8 cellular contexts compared by ENCODE assay signal in genomic region chrX:136147320-136147901, GRCh38. TPM values are rescaled to one million over a fixed set of nuclear protein-coding genes. Genes with fewer than 3 reads are reported as not detected.
DNase-seq lines count a peak whose midpoint lies in the region; ATAC-seq and TF ChIP-seq lines count a peak whose summit lies in the region.

Gene FHL1, plus strand, starts transcription at chrX:136147533.

- H3K27me3 Mint-ChIP-seq in brain: peaks cover 9% of the 10 kb centered on the region

- ATAC-seq in HG02798 (IDR thresholded peaks at IDR 0.05; ENCODE audit: poor library complexity, unreplicated experiment) (peak; percentile 36), sciatic nerve (peak; percentile 86), GM18861 (IDR thresholded peaks at IDR 0.05; ENCODE audit: unreplicated experiment) (no peak)

- H3K4me1 ChIP-seq in BLaER1: peaks cover 17% of the 10 kb centered on the region

- DNase-seq in T-helper 2 cell (peak; percentile 13 to 48 (median 45)), sciatic nerve (ENCODE audit: low spot score) (peak; percentile 80), NCI-H2029 (lab: John Stamatoyannopoulos, UW) (no peak)

- peak within 1 kb of the TSS; percentile 76 for H3K9ac ChIP-seq in BLaER1

- peak within 1 kb of the TSS; percentile 68 for H3K4me2 ChIP-seq in BLaER1

- H3K4me1 Mint-ChIP-seq in brain: peaks cover 17% of the 10 kb centered on the region

- H3K36me3 ChIP-seq in BLaER1: no peaks in the 10 kb centered on the region

- peaks cover 0 to 24% (median 3%) of the 10 kb centered on the region in 5 experiments for H3K9me3 Mint-ChIP-seq in brain

- H3K4me3 ChIP-seq in BLaER1: peak within 1 kb of the TSS; percentile 73
- peak within 1 kb of the TSS; percentile 43 for H3K4me3 ChIP-seq in iPS-11a (ENCODE audit: low read depth, low read length)

- H3K27ac ChIP-seq in BLaER1: peak within 1 kb of the TSS; percentile 68

- peaks cover 3% of the 10 kb centered on the region for H3K36me3 Mint-ChIP-seq in brain

- H4K20me1 ChIP-seq in BLaER1: peaks cover 28% of the 10 kb centered on the region; the same call in 1 of the 2 replicates

- no peaks in the 10 kb centered on the region; the same call in 1 of the 2 replicates for H3K9me3 ChIP-seq in BLaER1

- peak within 1 kb of the TSS; percentile 69 to 96 (median 94) for H3K27ac Mint-ChIP-seq in brain

- peak within 1 kb of the TSS; percentile 85 to 89 (median 88) for H3K4me3 Mint-ChIP-seq in brain

- TF ChIP-seq CTCF in brain (conservative IDR thresholded peaks at IDR 0.05): no peak

- H3K27me3 ChIP-seq in BLaER1: peaks cover 56% of the 10 kb centered on the region

- intact Hi-C loops in sciatic nerve (cut with DNase I): no loop called here

RNA-seq across cellular contexts. Expression of gene FHL1, which starts in this region (rescaled TPM):
- polyA plus RNA-seq in brain (ENCODE audit: insufficient read depth, low read depth, low replicate concordance): 110 TPM
- 174 TPM for total RNA-seq in sciatic nerve
